Comparison of ENCODE assay signal across 1 cellular context in genomic region chr16:87773836-87774235, GRCh38.
TF ChIP-seq lines count a peak whose summit lies in the region.

No MANE protein-coding gene starts in this region.

TF ChIP-seq in HEK293, 187 proteins besides CTCF, POLR2A, EP300 and RAD21:
- TF ChIP-seq SCRT2 (tag by site-specific recombination; IDR thresholded peaks at IDR 0.05): 0 out of 2 replicates have a peak, but pooled peaks have one; percentile 38
